8 cellular contexts compared by ENCODE assay signal in the genomic region with DNA sequence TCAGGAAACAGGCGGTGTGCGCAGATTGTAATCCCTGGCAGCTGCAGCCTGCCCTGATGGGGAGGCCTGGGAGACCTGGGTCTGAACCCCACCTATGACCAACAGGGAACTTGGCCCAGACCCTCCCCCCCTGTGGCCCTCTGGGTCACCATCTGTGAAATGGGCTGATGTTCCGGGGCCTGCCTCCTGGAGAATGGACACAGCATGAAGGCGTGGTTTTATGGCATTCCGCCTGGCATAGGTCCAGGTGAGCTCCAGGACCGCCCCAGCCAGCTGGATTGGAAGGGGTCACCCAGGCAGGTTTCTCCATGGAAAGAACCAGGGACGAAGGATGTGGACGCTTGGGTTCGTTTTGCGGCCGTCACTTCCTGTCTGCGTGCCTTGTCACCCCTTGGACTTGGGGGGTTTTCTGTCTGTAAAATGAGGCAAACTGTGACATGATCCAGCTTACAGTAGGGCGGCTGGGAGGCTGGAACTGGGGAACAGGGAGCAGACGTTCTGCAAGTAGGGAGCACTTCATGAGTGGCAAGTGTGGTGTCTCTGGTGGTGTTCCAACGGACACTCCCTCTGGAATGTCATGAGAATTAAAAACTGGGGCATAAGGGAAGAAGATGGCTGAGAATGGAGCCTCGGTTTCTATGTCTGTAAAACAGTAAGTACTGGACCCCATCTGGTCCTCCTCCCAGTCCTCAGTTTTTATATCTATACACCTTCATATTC. TPM values are rescaled to one million over a fixed set of nuclear protein-coding genes. Genes with fewer than 3 reads are reported as not detected.
A peak's percentile ranks its signal among the peaks of the same experiment; 100 is the strongest.
DNase-seq lines count a peak whose midpoint lies in the region; ATAC-seq, FAIRE-seq and TF ChIP-seq lines count a peak whose summit lies in the region.

No MANE protein-coding gene starts in this region.

- peaks cover 33% of the 10 kb centered on the region for H3K27me3 Mint-ChIP-seq in T-helper 2 cell treated with Interferon-gamma antibody and Interleukin-4, amounts not matched to agents 5 μg/mL and 100 μg/mL, for 36 hours (ENCODE audit: low read depth)
- H3K27me3 Mint-ChIP-seq in activated naive CD8-positive, alpha-beta T cell = no peaks in the 10 kb centered on the region

- TF ChIP-seq CTCF in HepG2 (CRISPR knock-in tag; IDR thresholded peaks at IDR 0.05) (no peak), stomach (IDR thresholded peaks at IDR 0.05) (no peak)

- H3K27ac Mint-ChIP-seq in T-helper 2 cell treated with Interferon-gamma antibody and Interleukin-4, amounts not matched to agents 5 μg/mL and 100 μg/mL, for 36 hours = no peak overlapping the region
- H3K27ac Mint-ChIP-seq in activated naive CD8-positive, alpha-beta T cell = no peak overlapping the region

- H3K4me3 ChIP-seq in HepG2 (replicated peaks in 1 of 3; ENCODE audit: insufficient read depth in 1 of 3, low read depth in 2 of 3, low read length in 3 of 3) = no peak overlapping the region; a peak in 1 of 6 replicates
- peak overlapping the region in 3 of 4 donors; percentile 74 to 90 (median 84) for H3K4me3 ChIP-seq in stomach

- peak overlapping the region; percentile 77 for H3K4me2 ChIP-seq in HepG2 (ENCODE audit: low read depth, low read length)

- H3K4me1 Mint-ChIP-seq in T-helper 2 cell treated with Interferon-gamma antibody and Interleukin-4, amounts not matched to agents 5 μg/mL and 100 μg/mL, for 36 hours (ENCODE audit: low read depth) = peaks cover 2% of the 10 kb centered on the region
- peaks cover 13% of the 10 kb centered on the region for H3K4me1 Mint-ChIP-seq in activated naive CD8-positive, alpha-beta T cell (ENCODE audit: low read depth)

- H4K20me1 ChIP-seq in HepG2 (ENCODE audit: insufficient read depth, low read length) = no peaks in the 10 kb centered on the region

- H3K9me3 ChIP-seq in HepG2 (ENCODE audit: low read length) = no peaks in the 10 kb centered on the region
- no peaks in the 10 kb centered on the region for H3K9me3 ChIP-seq in stomach

- in situ Hi-C loops in HepG2 (cut with HindIII; ENCODE audit: extremely low pct_ligation_motif_present, low pct_unique_long_range_greater_than_20kb) = loop anchor here (5.0 kb wide), 1 partner anchor 73 kb away; no protein-coding TSS in a partner anchor

- H2AFZ ChIP-seq in HepG2 (ENCODE audit: low read length) = no peak overlapping the region

- intact Hi-C loops in HepG2 (cut with micrococcal nuclease; ENCODE audit: unreplicated experiment) = loop anchor here (2.0 kb wide), 1 partner anchor 75 kb away; no protein-coding TSS in a partner anchor
- intact Hi-C loops in stomach (cut with DNase I; ENCODE audit: low total_unique reads) = no loop called here

- DNase-seq in T-helper 2 cell treated with Interferon-gamma antibody and Interleukin-4, amounts not matched to agents 5 μg/mL and 100 μg/mL, for 36 hours (ENCODE audit: low spot score) = no peak
- no peak for DNase-seq in T-helper 2 cell
- DNase-seq in HepG2 (ENCODE audit: low spot score) = no peak
- no peak for DNase-seq in stomach
- no peak for DNase-seq in H4 (ENCODE audit: low spot score)
- DNase-seq in SKM-1 treated with dmso at 0.1 percent for 144 hours (lab: John Stamatoyannopoulos, UW; ENCODE audit: unreplicated experiment) = no peak

- H3K4me1 ChIP-seq in HepG2 (ENCODE audit: insufficient read depth, low read length) = peaks cover 23% of the 10 kb centered on the region
- peaks cover 22 to 35% (median 26%) of the 10 kb centered on the region in 4 donors for H3K4me1 ChIP-seq in stomach

- no peak for TF ChIP-seq RAD21 in HepG2 (CRISPR knock-in tag; IDR thresholded peaks at IDR 0.05)

- ATAC-seq in HepG2 (no peak), HG03521 (IDR thresholded peaks at IDR 0.05; ENCODE audit: unreplicated experiment) (no peak)

- H3K9ac ChIP-seq in HepG2 (ENCODE audit: insufficient read depth, low read depth, low read length) = no peak overlapping the region

- TF ChIP-seq POLR2A in HepG2 (IDR thresholded peaks at IDR 0.05; ENCODE audit: insufficient read depth in 1 of 2, low read depth in 2 of 2, low read length in 2 of 2) (no peak), stomach (IDR thresholded peaks at IDR 0.05) (no peak)

- TSS peak; percentile 54 for BruUV-seq in HepG2 (replicated peaks; lab: Mats Ljungman, UMichigan)

- 86% methylated on average over 16 of the region's 16 CpGs for WGBS in HepG2 (ENCODE audit: low lambda C conversion rate)
- 67 to 81% (median 75%) methylated on average over 12 to 16 of the region's 16 CpGs for WGBS in stomach, 5 donors

- H3K27me3 ChIP-seq in HepG2 (ENCODE audit: control insufficient read depth in 1 of 2, insufficient read depth in 2 of 2, low read length in 2 of 2) (peaks cover 0 to 22% of the 10 kb centered on the region in 2 experiments; a peak in 3 of 5 replicates), stomach (peaks cover 0 to 7% (median 0%) of the 10 kb centered on the region in 3 donors)

- TF ChIP-seq EP300 in HepG2 (IDR thresholded peaks at IDR 0.05; ENCODE audit: low read depth in 2 of 2, low read length in 2 of 2) = no peak
- TF ChIP-seq EP300 in HepG2 (CRISPR knock-in tag; IDR thresholded peaks at IDR 0.05; ENCODE audit: borderline replicate concordance) = no peak
- TF ChIP-seq EP300 in stomach (IDR thresholded peaks at IDR 0.05) = no peak

- H3K36me3 Mint-ChIP-seq in T-helper 2 cell treated with Interferon-gamma antibody and Interleukin-4, amounts not matched to agents 5 μg/mL and 100 μg/mL, for 36 hours (ENCODE audit: low read depth) = no peaks in the 10 kb centered on the region
- no peaks in the 10 kb centered on the region for H3K36me3 Mint-ChIP-seq in activated naive CD8-positive, alpha-beta T cell

- H3K36me3 ChIP-seq in HepG2 (replicated peaks in 1 of 2; ENCODE audit: control insufficient read depth in 1 of 2, insufficient read depth in 2 of 2, low read length in 2 of 2) (no peaks in the 10 kb centered on the region), stomach (no peaks in the 10 kb centered on the region)

- no peaks in the 10 kb centered on the region for H3K9me3 Mint-ChIP-seq in T-helper 2 cell treated with Interferon-gamma antibody and Interleukin-4, amounts not matched to agents 5 μg/mL and 100 μg/mL, for 36 hours
- H3K9me3 Mint-ChIP-seq in activated naive CD8-positive, alpha-beta T cell (ENCODE audit: low read depth) = no peaks in the 10 kb centered on the region

- H3K4me3 Mint-ChIP-seq in T-helper 2 cell treated with Interferon-gamma antibody and Interleukin-4, amounts not matched to agents 5 μg/mL and 100 μg/mL, for 36 hours = peak overlapping the region; percentile 77
- peak overlapping the region; percentile 73 for H3K4me3 Mint-ChIP-seq in activated naive CD8-positive, alpha-beta T cell

- CTCF ChIA-PET in HepG2 (lab: Yijun Ruan, JAX; ENCODE audit: low intra/inter-chr PET ratio, low total read pairs) = no interaction called here

- FAIRE-seq in HepG2 (lab: Jason Lieb, UNC) = no peak

- no peaks in the 10 kb centered on the region for H3K79me2 ChIP-seq in HepG2 (ENCODE audit: insufficient read depth, low read length)

- POLR2A ChIA-PET in HepG2 (lab: Yijun Ruan, JAX) = interaction anchor here (2.0 to 3.3 kb wide), 2 partner anchors 92 to 161 kb away, joined by 5 to 20 read pairs; a partner anchor contains a TSS

- H3K27ac ChIP-seq in HepG2 (ENCODE audit: extremely low read length, insufficient read depth, low read length) (no peak overlapping the region), stomach (no peak overlapping the region)

TF ChIP-seq in HepG2, 621 proteins besides CTCF, POLR2A, EP300 and RAD21 (continues in another document):
- TF ChIP-seq KDM1A (CRISPR knock-in tag; IDR thresholded peaks at IDR 0.05) (0 out of 2 replicates have a peak, but pooled peaks have one; percentile 43), ZNF788 (CRISPR knock-in tag; IDR thresholded peaks at IDR 0.05; ENCODE audit: borderline replicate concordance) (0 out of 2 replicates have a peak, but pooled peaks have one; percentile 32), ONECUT2 (CRISPR knock-in tag; IDR thresholded peaks at IDR 0.05) (no peak), ZMYM3 (CRISPR knock-in tag; IDR thresholded peaks at IDR 0.05) (peak; percentile 56; the same call in 1 of the 2 replicates), ZNF432 (CRISPR knock-in tag; IDR thresholded peaks at IDR 0.05; ENCODE audit: borderline replicate concordance) (no peak), ZNF781 (CRISPR knock-in tag; IDR thresholded peaks at IDR 0.05; ENCODE audit: borderline replicate concordance, not compliant biosample characterization) (no peak)

RNA-seq across cellular contexts. Expression of a gene that starts 1.6 kb away (rescaled TPM):
- total RNA-seq in HepG2 (2016; rRNA removed; fragmentation: Illumina TruSeq; extraction: Trizol) (8.0 and 10.6 TPM in 2 replicates), stomach (10 to 100 TPM in 4 of 5 donors, 1 to 10 TPM in 1; 8.7 to 55.4 (median 27.4) TPM)
- 10.8 and 13.6 TPM in 2 replicates for total RNA-seq in HepG2 (2016; cell fraction: cytosol; rRNA removed; fragmentation: Illumina TruSeq; extraction: Trizol; ENCODE audit: low read depth)
- 8.2 and 9.0 TPM in 2 replicates for total RNA-seq in HepG2 (2016; cell fraction: insoluble cytoplasmic fraction; rRNA removed; fragmentation: Illumina TruSeq; extraction: Trizol)
- total RNA-seq in HepG2 (2016; cell fraction: membrane; rRNA removed; fragmentation: Illumina TruSeq; extraction: Trizol) = 20.7 and 21.8 TPM in 2 replicates
- total RNA-seq in HepG2 (2016; cell fraction: nucleus; rRNA removed; fragmentation: Illumina TruSeq; extraction: Trizol) = 5.8 and 6.8 TPM in 2 replicates
- polyA plus RNA-seq in HepG2 (2011; rRNA removed) (23.3 and 33.2 TPM in 2 replicates), stomach (10 to 100 TPM; 10.7 to 31.8 (median 24.8) TPM)
- polyA plus RNA-seq in HepG2 (2011; cell fraction: cytosol; rRNA removed) = 24.9 and 25.8 TPM in 2 replicates
- polyA plus RNA-seq in HepG2 (2011; cell fraction: nucleus; rRNA removed) = 13.9 and 16.9 TPM in 2 replicates
- 6.6 and 13.1 TPM in 2 replicates for polyA plus RNA-seq in HepG2 (2012)
- 21.1 and 23.1 TPM in 2 replicates for polyA plus RNA-seq in HepG2 (2016; cell fraction: cytosol; fragmentation: Illumina TruSeq; extraction: Trizol; ENCODE audit: low read depth)
- polyA plus RNA-seq in HepG2 (2016; cell fraction: insoluble cytoplasmic fraction; fragmentation: Illumina TruSeq; extraction: Trizol; ENCODE audit: low read depth) = 12.5 and 15.2 TPM in 2 replicates
- 35.9 and 37.0 TPM in 2 replicates for polyA plus RNA-seq in HepG2 (2016; cell fraction: membrane; fragmentation: Illumina TruSeq; extraction: Trizol; ENCODE audit: low read depth)
- 13.9 and 15.0 TPM in 2 replicates for polyA plus RNA-seq in HepG2 (2016; cell fraction: nucleus; fragmentation: Illumina TruSeq; extraction: Trizol; ENCODE audit: insufficient read depth, low read depth)
- polyA minus RNA-seq in HepG2 (2011; rRNA and poly(A)+ RNA removed; ENCODE audit: low replicate concordance) = 37.9 and 50.4 TPM in 2 replicates
- 6.5 and 10.1 TPM in 2 replicates for polyA minus RNA-seq in HepG2 (2011; cell fraction: cytosol; rRNA and poly(A)+ RNA removed)
- polyA minus RNA-seq in HepG2 (2011; cell fraction: nucleus; rRNA and poly(A)+ RNA removed) = 6.3 and 10.9 TPM in 2 replicates
- 34.5 and 39.2 TPM in 2 replicates for total RNA-seq in H4 (2014; rRNA removed; shearing (Covaris generic))

Comparison
In these comparisons a context has a peak if more than half of its experiments do, and no peak if none do; other contexts are left out.
1. H3K4me3 ChIP-seq: peak in stomach (3 of 4); none in HepG2 (0 of 3).